ENCODE assay signal across 8 cellular contexts in genomic region chr7:141012696-141013344, GRCh38. TPM values are rescaled to one million over a fixed set of nuclear protein-coding genes. Genes with fewer than 3 reads are reported as not detected.
DNase-seq lines count a peak whose midpoint lies in the region; ATAC-seq lines count a peak whose summit lies in the region.

No MANE protein-coding gene starts in this region.

- H3K27me3 ChIP-seq in CD8-positive, alpha-beta memory T cell (ENCODE audit: insufficient read depth, low read length, poor library complexity, severe bottlenecking), result no peaks in the 10 kb centered on the region
- no peaks in the 10 kb centered on the region for H3K27me3 ChIP-seq in HUES48 (ENCODE audit: control insufficient read depth, insufficient read depth, low read length)
- no peaks in the 10 kb centered on the region for H3K27me3 ChIP-seq in naive thymus-derived CD4-positive, alpha-beta T cell (ENCODE audit: control insufficient read depth in 2 of 2, insufficient read depth in 2 of 2, low read length in 2 of 2)

- CTCF ChIA-PET in CD8-positive, alpha-beta memory T cell (lab: Charles Lee), result interaction anchor here (1.2 to 6.5 kb wide), 5 partner anchors 7 to 495 kb away, joined by 3 to 86 read pairs (median 4); no protein-coding TSS in a partner anchor
- CTCF ChIA-PET in naive thymus-derived CD4-positive, alpha-beta T cell (lab: Charles Lee), result interaction anchor here (0.6 to 8.2 kb wide), 4 partner anchors 101 to 264 kb away, joined by 3 to 126 read pairs (median 3); no protein-coding TSS in a partner anchor

- H3K4me3 ChIP-seq in CD8-positive, alpha-beta memory T cell (ENCODE audit: low read length), result no peak overlapping the region
- H3K4me3 ChIP-seq in HUES48 (ENCODE audit: low read depth, low read length), result 0 out of 2 replicates have a peak overlapping the region, but pooled peaks have one; percentile 90
- H3K4me3 ChIP-seq in naive thymus-derived CD4-positive, alpha-beta T cell (ENCODE audit: low read length), result no peak overlapping the region

- peaks cover 0 to 5% (median 0%) of the 10 kb centered on the region in 5 donors for H3K9me3 Mint-ChIP-seq in CD8-positive, alpha-beta memory T cell
- H3K9me3 Mint-ChIP-seq in activated naive CD8-positive, alpha-beta T cell (ENCODE audit: low read depth), result no peaks in the 10 kb centered on the region
- peaks cover 0 to 3% (median 0%) of the 10 kb centered on the region in 11 donors for H3K9me3 Mint-ChIP-seq in naive thymus-derived CD4-positive, alpha-beta T cell

- H3K27ac ChIP-seq in CD8-positive, alpha-beta memory T cell (ENCODE audit: low read depth, low read length), result no peak overlapping the region
- H3K27ac ChIP-seq in HUES48 (ENCODE audit: low read depth, low read length) (no peak overlapping the region), caudate nucleus (ENCODE audit: low read depth, low read length) (no peak overlapping the region)
- peak overlapping the region; percentile 95 for H3K27ac ChIP-seq in naive thymus-derived CD4-positive, alpha-beta T cell (ENCODE audit: low read depth, low read length)

- peak overlapping the region; percentile 99 to 100 (median 100) for H3K27ac Mint-ChIP-seq in CD8-positive, alpha-beta memory T cell
- peak overlapping the region; percentile 100 for H3K27ac Mint-ChIP-seq in activated naive CD8-positive, alpha-beta T cell
- H3K27ac Mint-ChIP-seq in naive thymus-derived CD4-positive, alpha-beta T cell, result peak overlapping the region; percentile 44 to 100 (median 100)

- peaks cover 9 to 32% (median 13%) of the 10 kb centered on the region in 3 donors for H3K36me3 Mint-ChIP-seq in CD8-positive, alpha-beta memory T cell
- H3K36me3 Mint-ChIP-seq in activated naive CD8-positive, alpha-beta T cell, result peaks cover 6% of the 10 kb centered on the region
- peaks cover 5 to 17% (median 14%) of the 10 kb centered on the region in 5 donors for H3K36me3 Mint-ChIP-seq in naive thymus-derived CD4-positive, alpha-beta T cell

- POLR2A ChIA-PET in CD8-positive, alpha-beta memory T cell (lab: Charles Lee), result interaction anchor here (0.7 to 2.9 kb wide), 3 partner anchors 9 to 201 kb away, joined by 4 to 13 read pairs (median 5); partner anchors contain the start of gene BRAF
- POLR2A ChIA-PET in naive thymus-derived CD4-positive, alpha-beta T cell (lab: Charles Lee), result interaction anchor here (0.5 to 4.4 kb wide), 4 partner anchors 86 to 202 kb away, joined by 3 to 33 read pairs (median 4); no protein-coding TSS in a partner anchor

- intact Hi-C loops in naive thymus-derived CD4-positive, alpha-beta T cell (cut with micrococcal nuclease), result loop anchor here (1.0 to 10.0 kb wide), 11 partner anchors 39 to 1778 kb away; partner anchors contain the start of genes RAB19 (in 2 of the 2) and UBN2 (in 1 of the 2)

- H3K9ac ChIP-seq in HUES48 (ENCODE audit: low read depth, low read length), result no peak overlapping the region

- H3K4me1 Mint-ChIP-seq in CD8-positive, alpha-beta memory T cell, result peaks cover 26 to 45% (median 41%) of the 10 kb centered on the region in 3 donors
- H3K4me1 Mint-ChIP-seq in activated naive CD8-positive, alpha-beta T cell (ENCODE audit: low read depth), result peaks cover 38% of the 10 kb centered on the region
- H3K4me1 Mint-ChIP-seq in naive thymus-derived CD4-positive, alpha-beta T cell, result peaks cover 13 to 57% (median 41%) of the 10 kb centered on the region in 7 donors

- peak overlapping the region; percentile 41 to 100 (median 99) for H3K4me3 Mint-ChIP-seq in CD8-positive, alpha-beta memory T cell
- peak overlapping the region; percentile 99 for H3K4me3 Mint-ChIP-seq in activated naive CD8-positive, alpha-beta T cell
- H3K4me3 Mint-ChIP-seq in naive thymus-derived CD4-positive, alpha-beta T cell, result peak overlapping the region; percentile 49 to 99 (median 96)

- H3K9me3 ChIP-seq in CD8-positive, alpha-beta memory T cell (ENCODE audit: low read length), result no peaks in the 10 kb centered on the region
- H3K9me3 ChIP-seq in HUES48 (ENCODE audit: control insufficient read depth, insufficient read depth, low read length), result no peaks in the 10 kb centered on the region
- no peaks in the 10 kb centered on the region for H3K9me3 ChIP-seq in naive thymus-derived CD4-positive, alpha-beta T cell (ENCODE audit: control insufficient read depth in 2 of 3, low read length in 3 of 3)

- no peak for ATAC-seq in naive thymus-derived CD4-positive, alpha-beta T cell
- ATAC-seq in GM18861 (IDR thresholded peaks at IDR 0.05; ENCODE audit: unreplicated experiment) (no peak), GM19035 (IDR thresholded peaks at IDR 0.05; ENCODE audit: unreplicated experiment) (no peak), HG02970 (IDR thresholded peaks at IDR 0.05; ENCODE audit: low FRiP score, unreplicated experiment) (no peak)

- DNase-seq in CD8-positive, alpha-beta memory T cell, result no peak
- no peak for DNase-seq in naive thymus-derived CD4-positive, alpha-beta T cell
- DNase-seq in caudate nucleus (lab: John Stamatoyannopoulos, UW), result no peak

- H3K4me1 ChIP-seq in CD8-positive, alpha-beta memory T cell (ENCODE audit: insufficient read depth, low read length), result peaks cover 28% of the 10 kb centered on the region
- peaks cover 7% of the 10 kb centered on the region; the same call in 1 of the 2 replicates for H3K4me1 ChIP-seq in HUES48 (ENCODE audit: control insufficient read depth, insufficient read depth, low read length)
- peaks cover 8 to 16% of the 10 kb centered on the region in 2 donors for H3K4me1 ChIP-seq in naive thymus-derived CD4-positive, alpha-beta T cell (ENCODE audit: control insufficient read depth in 2 of 2, insufficient read depth in 2 of 2, low read length in 2 of 2)

- peaks cover 3 to 6% of the 10 kb centered on the region in 2 donors for H3K27me3 Mint-ChIP-seq in CD8-positive, alpha-beta memory T cell
- H3K27me3 Mint-ChIP-seq in activated naive CD8-positive, alpha-beta T cell, result peaks cover 4% of the 10 kb centered on the region
- peaks cover 0 to 17% (median 3%) of the 10 kb centered on the region in 5 donors for H3K27me3 Mint-ChIP-seq in naive thymus-derived CD4-positive, alpha-beta T cell

- no peaks in the 10 kb centered on the region for H3K36me3 ChIP-seq in CD8-positive, alpha-beta memory T cell (ENCODE audit: insufficient read depth, low read length)
- H3K36me3 ChIP-seq in HUES48 (ENCODE audit: control insufficient read depth, insufficient read depth, low read length), result peaks cover 22% of the 10 kb centered on the region
- H3K36me3 ChIP-seq in naive thymus-derived CD4-positive, alpha-beta T cell (ENCODE audit: control insufficient read depth in 2 of 3, insufficient read depth in 3 of 3, low read length in 3 of 3), result peaks cover 0 to 22% (median 0%) of the 10 kb centered on the region in 3 experiments

RNA-seq across cellular contexts. Expression of gene MRPS33, which starts 1.9 kb away (rescaled TPM):
- 100 to 1,000 TPM; 113 to 114 TPM for total RNA-seq in CD8-positive, alpha-beta memory T cell
- 82.0 TPM for polyA plus RNA-seq in CD8-positive, alpha-beta memory T cell
- 10 to 100 TPM; 25.9 to 69.1 (median 48.4) TPM for total RNA-seq in naive thymus-derived CD4-positive, alpha-beta T cell
- 100 to 1,000 TPM; 103 to 116 TPM for polyA plus RNA-seq in naive thymus-derived CD4-positive, alpha-beta T cell
